Comparison of ENCODE assay signal across 2 cellular contexts in the genomic region with DNA sequence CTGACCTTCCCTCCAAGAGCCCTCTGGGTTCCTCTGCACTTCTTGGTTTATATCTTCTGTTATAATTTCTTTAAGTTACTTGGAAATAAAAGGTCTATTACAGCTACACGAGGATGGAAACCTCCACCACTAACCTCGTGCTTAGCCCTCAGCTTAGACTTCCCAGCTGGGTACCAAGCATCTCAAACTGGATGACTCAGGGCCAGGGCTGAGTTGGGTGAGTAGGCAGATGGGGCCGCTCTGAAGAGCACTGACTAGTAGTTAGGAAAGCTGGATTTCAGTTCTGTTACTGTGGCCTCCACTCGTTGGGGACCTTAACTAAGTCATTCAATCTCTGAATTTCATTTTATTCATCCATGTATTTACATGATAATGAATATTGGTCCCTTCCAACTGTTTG.
TF ChIP-seq lines count a peak whose summit lies in the region.

No MANE protein-coding gene starts in this region.

TF ChIP-seq in HepG2, 621 proteins besides CTCF, POLR2A, EP300 and RAD21 (continued from another document):
- TF ChIP-seq, protein P1, sequence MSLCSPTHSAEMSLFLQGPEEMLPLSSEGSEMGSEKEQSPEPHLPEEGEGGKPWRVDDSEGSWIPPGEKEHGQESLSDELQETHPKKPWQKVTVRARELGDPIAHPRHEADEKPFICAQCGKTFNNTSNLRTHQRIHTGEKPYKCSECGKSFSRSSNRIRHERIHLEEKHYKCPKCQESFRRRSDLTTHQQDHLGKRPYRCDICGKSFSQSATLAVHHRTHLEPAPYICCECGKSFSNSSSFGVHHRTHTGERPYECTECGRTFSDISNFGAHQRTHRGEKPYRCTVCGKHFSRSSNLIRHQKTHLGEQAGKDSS (CRISPR knock-in tag; IDR thresholded peaks at IDR 0.05; ENCODE audit: borderline replicate concordance, low read depth) = no peak
- TF ChIP-seq CSRNP1 (CRISPR knock-in tag; IDR thresholded peaks at IDR 0.05) (no peak), HMGXB4 (CRISPR knock-in tag; IDR thresholded peaks at IDR 0.05; ENCODE audit: borderline replicate concordance in 1 of 2, low read depth in 1 of 2) (no peak), ARNTL (CRISPR knock-in tag; IDR thresholded peaks at IDR 0.05) (no peak), HNF4G (IDR thresholded peaks at IDR 0.05; ENCODE audit: borderline replicate concordance, low read depth, low read length) (no peak), HNF4G (CRISPR knock-in tag; IDR thresholded peaks at IDR 0.05; ENCODE audit: borderline replicate concordance, low read depth) (no peak), ERF (CRISPR knock-in tag; IDR thresholded peaks at IDR 0.05) (no peak), NR2C2 (CRISPR knock-in tag; IDR thresholded peaks at IDR 0.05; ENCODE audit: borderline replicate concordance) (no peak), ZNF780A (CRISPR knock-in tag; IDR thresholded peaks at IDR 0.05) (no peak), KAT2B (IDR thresholded peaks at IDR 0.05; ENCODE audit: borderline replicate concordance, low read depth, low read length) (no peak), ZNF205 (CRISPR knock-in tag; IDR thresholded peaks at IDR 0.05) (no peak), FOSL2 (CRISPR knock-in tag; IDR thresholded peaks at IDR 0.05) (no peak), ZFP36L2 (CRISPR knock-in tag; IDR thresholded peaks at IDR 0.05) (no peak), ZNF224 (CRISPR knock-in tag; IDR thresholded peaks at IDR 0.05) (no peak), FOXC1 (CRISPR knock-in tag; IDR thresholded peaks at IDR 0.05; ENCODE audit: borderline replicate concordance) (no peak), ZNF282 (IDR thresholded peaks at IDR 0.05; ENCODE audit: partially characterized antibody) (no peak), PCBP1 (IDR thresholded peaks at IDR 0.05; ENCODE audit: borderline replicate concordance, low read depth, low read length) (no peak), LRRFIP1 (CRISPR knock-in tag; conservative IDR thresholded peaks at IDR 0.05) (no peak)
- TF ChIP-seq, protein P2, sequence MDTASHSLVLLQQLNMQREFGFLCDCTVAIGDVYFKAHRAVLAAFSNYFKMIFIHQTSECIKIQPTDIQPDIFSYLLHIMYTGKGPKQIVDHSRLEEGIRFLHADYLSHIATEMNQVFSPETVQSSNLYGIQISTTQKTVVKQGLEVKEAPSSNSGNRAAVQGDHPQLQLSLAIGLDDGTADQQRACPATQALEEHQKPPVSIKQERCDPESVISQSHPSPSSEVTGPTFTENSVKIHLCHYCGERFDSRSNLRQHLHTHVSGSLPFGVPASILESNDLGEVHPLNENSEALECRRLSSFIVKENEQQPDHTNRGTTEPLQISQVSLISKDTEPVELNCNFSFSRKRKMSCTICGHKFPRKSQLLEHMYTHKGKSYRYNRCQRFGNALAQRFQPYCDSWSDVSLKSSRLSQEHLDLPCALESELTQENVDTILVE (CRISPR knock-in tag; IDR thresholded peaks at IDR 0.05) = no peak

TF ChIP-seq in IMR-90, 13 proteins besides CTCF, POLR2A, EP300 and RAD21:
- TF ChIP-seq CHD1 (IDR thresholded peaks at IDR 0.05; ENCODE audit: low read depth, low read length) (no peak), MXI1 (IDR thresholded peaks at IDR 0.05; ENCODE audit: borderline replicate concordance, low read depth, low read length) (no peak), FOS (IDR thresholded peaks at IDR 0.05; ENCODE audit: low read depth, low read length) (peak; percentile 7; the same call in 1 of the 2 replicates), RFX5 (IDR thresholded peaks at IDR 0.05; ENCODE audit: low read depth, low read length) (no peak), MAZ (IDR thresholded peaks at IDR 0.05; ENCODE audit: borderline replicate concordance, low read depth, low read length) (no peak), RCOR1 (IDR thresholded peaks at IDR 0.05; ENCODE audit: insufficient replicate concordance, low read length) (no peak)
- TF ChIP-seq, protein P3, sequence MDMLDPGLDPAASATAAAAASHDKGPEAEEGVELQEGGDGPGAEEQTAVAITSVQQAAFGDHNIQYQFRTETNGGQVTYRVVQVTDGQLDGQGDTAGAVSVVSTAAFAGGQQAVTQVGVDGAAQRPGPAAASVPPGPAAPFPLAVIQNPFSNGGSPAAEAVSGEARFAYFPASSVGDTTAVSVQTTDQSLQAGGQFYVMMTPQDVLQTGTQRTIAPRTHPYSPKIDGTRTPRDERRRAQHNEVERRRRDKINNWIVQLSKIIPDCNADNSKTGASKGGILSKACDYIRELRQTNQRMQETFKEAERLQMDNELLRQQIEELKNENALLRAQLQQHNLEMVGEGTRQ (IDR thresholded peaks at IDR 0.05; ENCODE audit: low read depth, low read length) = no peak
